ENCODE assay signal across 11 cellular contexts in the genomic region with DNA sequence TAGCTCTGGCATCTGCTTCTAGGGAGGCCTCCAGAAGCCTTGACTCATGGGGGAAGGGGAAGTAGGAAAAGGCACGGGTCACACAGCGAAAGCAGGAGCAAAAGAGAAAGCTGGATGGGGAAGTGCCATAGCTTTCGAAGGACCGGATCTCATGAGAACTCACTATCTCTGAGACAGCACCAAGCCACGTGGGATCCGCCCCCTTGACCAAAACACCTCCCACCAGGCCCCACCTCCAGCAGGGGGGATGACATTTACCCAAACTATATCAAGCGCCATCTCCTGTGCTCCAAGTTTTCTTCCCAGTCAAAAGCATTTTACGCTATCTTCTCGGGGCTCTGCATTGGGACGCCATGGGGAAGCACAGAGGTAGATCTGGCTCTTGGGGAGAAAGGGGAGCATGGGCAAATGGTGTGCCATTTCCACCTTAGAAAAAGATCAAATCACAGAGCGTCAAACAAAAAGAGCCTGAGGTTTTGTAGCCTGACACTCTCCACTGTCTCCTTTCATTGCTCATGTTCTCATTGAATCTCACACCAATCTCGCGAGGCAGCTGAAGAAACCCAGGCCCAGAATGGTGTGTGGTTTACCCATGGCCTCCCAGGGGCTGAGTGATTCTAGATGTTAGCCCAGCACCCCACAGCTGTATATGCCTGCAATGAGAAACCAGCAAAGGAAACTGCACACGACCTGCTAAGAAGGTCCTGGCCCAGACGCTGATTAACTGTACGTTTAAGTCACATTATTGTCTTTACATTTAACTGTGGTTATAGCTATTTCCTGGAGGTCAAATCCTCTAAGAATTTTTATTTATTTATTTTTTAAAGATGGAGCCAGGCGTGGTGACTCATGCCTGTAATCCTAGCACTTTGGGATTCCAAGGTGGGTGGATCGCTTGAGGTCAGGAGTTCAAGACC. TPM values are rescaled to one million over a fixed set of nuclear protein-coding genes. Genes with fewer than 3 reads are reported as not detected.
A peak's percentile ranks its signal among the peaks of the same experiment; 100 is the strongest.
DNase-seq lines count a peak whose midpoint lies in the region; ATAC-seq and TF ChIP-seq lines count a peak whose summit lies in the region.
"Had no signal": no experiment of that assay in that cellular context is flagged by ENCODE, and none has a peak within 500 bp of the region (broad histone marks: within the 10 kb centered on the region; RNA-seq: fewer than 3 reads in every experiment).

No MANE protein-coding gene starts in this region.

- H4K20me1 ChIP-seq in HCT116 (ENCODE audit: insufficient read depth), result no peaks in the 10 kb centered on the region

- no peak for TF ChIP-seq RAD21 in HCT116 (IDR thresholded peaks at IDR 0.05; ENCODE audit: low read depth)

- no peak for DNase-seq in HCT116 (ENCODE audit: low read depth, low spot score)
- peak; percentile 85 to 86 for DNase-seq in SJSA1 (ENCODE audit: low read depth in 1 of 2, low spot score in 2 of 2)
- DNase-seq in globus pallidus (ENCODE audit: low spot score), result peak; percentile 59
- peak; percentile 37 for DNase-seq in retinal pigment epithelial cell (ENCODE audit: low read depth)
- no peak for DNase-seq in activated T-cell treated with anti-CD3 and anti-CD28 coated beads, Interleukin-2, amount 50 U/mL, for 1 hour
- DNase-seq in activated CD4-positive, CD25-positive, alpha-beta regulatory T cell (lab: John Stamatoyannopoulos, UW), result no peak
- no peak for DNase-seq in cerebellar cortex (ENCODE audit: low spot score)
- DNase-seq in stimulated activated naive CD4-positive, alpha-beta T cell treated with Interleukin-2 at 50 U/mL for 16 hours (lab: John Stamatoyannopoulos, UW), result no peak
- DNase-seq: Karpas-422; stimulated activated CD4-positive, alpha-beta T cell treated with anti-CD3 and anti-CD28 coated beads, Interleukin-2, amount 100 ng/mL, for 48 hours had no signal

- no peak for TF ChIP-seq POLR2A in HCT116 (IDR thresholded peaks at IDR 0.05; ENCODE audit: borderline replicate concordance, extremely low read depth, insufficient read depth, insufficient read length)

- no peaks in the 10 kb centered on the region for H3K27me3 ChIP-seq in HCT116 (ENCODE audit: insufficient read depth, low read length)
- no peaks in the 10 kb centered on the region for H3K27me3 ChIP-seq in SJSA1 (replicated peaks)

- ATAC-seq in HCT116, result peak; percentile 69
- ATAC-seq: Panc1 had no signal

- BruUV-seq in HCT116 (replicated peaks; lab: Mats Ljungman, UMichigan), result no TSS peak

- H3K9me2 ChIP-seq in HCT116 (ENCODE audit: insufficient read depth), result no peaks in the 10 kb centered on the region

- CTCF ChIA-PET in HCT116 (lab: Charles Lee), result no interaction called here

- H3K9me3 ChIP-seq in HCT116 (ENCODE audit: control insufficient read depth in 1 of 2, insufficient read depth in 1 of 2, low read depth in 1 of 2, low read length in 2 of 2) (no peaks in the 10 kb centered on the region), SJSA1 (replicated peaks) (no peaks in the 10 kb centered on the region)

- no peak overlapping the region for H3K4me2 ChIP-seq in HCT116 (ENCODE audit: low read length)

- H3K27ac ChIP-seq in HCT116 (ENCODE audit: low read depth, low read length) (no peak overlapping the region), SJSA1 (peak overlapping the region; percentile 54)

- RAD21 ChIA-PET in HCT116 (lab: Charles Lee; ENCODE audit: low non-redundant PET in 1 of 2, low total read pairs in 2 of 2, uncharacterized antibody in 2 of 2, unreplicated experiment in 2 of 2), result no interaction called here

- H3K4me1 ChIP-seq in HCT116 (ENCODE audit: control insufficient read depth in 1 of 2, insufficient read depth in 2 of 2, low read length in 2 of 2) (peaks cover 0 to 6% of the 10 kb centered on the region in 2 experiments; a peak in 2 of 4 replicates), SJSA1 (replicated peaks) (peaks cover 20% of the 10 kb centered on the region)

- H3K9ac ChIP-seq in HCT116 (ENCODE audit: low read length), result no peak overlapping the region

- no peaks in the 10 kb centered on the region for H3K36me3 ChIP-seq in HCT116 (ENCODE audit: control insufficient read depth in 1 of 2, insufficient read depth in 2 of 2, low read length in 2 of 2)
- no peaks in the 10 kb centered on the region for H3K36me3 ChIP-seq in SJSA1

- H3K4me3 ChIP-seq in HCT116 (replicated peaks in 1 of 2; ENCODE audit: low read depth in 1 of 2, low read length in 2 of 2) (no peak overlapping the region), SJSA1 (no peak overlapping the region), retinal pigment epithelial cell (ENCODE audit: low read length) (no peak overlapping the region)

- no peaks in the 10 kb centered on the region for H3K79me2 ChIP-seq in HCT116 (ENCODE audit: insufficient read depth, low read length)

- POLR2A ChIA-PET in HCT116 (lab: Charles Lee), result no interaction called here

- H2AFZ ChIP-seq in HCT116 (ENCODE audit: low read depth, low read length, poor library complexity, severe bottlenecking), result no peak overlapping the region

- intact Hi-C loops in HCT116 (cut with micrococcal nuclease), result no loop called here

- TF ChIP-seq CTCF in HCT116 (IDR thresholded peaks at IDR 0.05 in 2 of 3, conservative IDR thresholded peaks at IDR 0.05 in 1 of 3; ENCODE audit: borderline replicate concordance in 1 of 3, insufficient read depth in 1 of 3, low read depth in 2 of 3, low read length in 2 of 3) (no peak), retinal pigment epithelial cell (conservative IDR thresholded peaks at IDR 0.05; ENCODE audit: low read depth, low read length) (no peak)

TF ChIP-seq in HCT116, 20 proteins besides CTCF, POLR2A, EP300 and RAD21:
- TF ChIP-seq JUND (IDR thresholded peaks at IDR 0.05) (no peak), EZH2phosphoT487 (IDR thresholded peaks at IDR 0.05; ENCODE audit: borderline replicate concordance) (no peak), POLR2AphosphoS5 (IDR thresholded peaks at IDR 0.05; ENCODE audit: low read depth, low read length) (no peak)

RNA-seq across cellular contexts. Expression of gene OLAH, which starts 8.1 kb away (rescaled TPM):
- not detected for total RNA-seq in HCT116 (2021; ENCODE audit: unreplicated experiment)
- polyA plus RNA-seq in HCT116 (2012), result 0.35 and 0.43 TPM in 2 replicates
- 1.4 and 2.1 TPM in 2 replicates for total RNA-seq in SJSA1 (2014; rRNA removed; shearing (Covaris generic))

RNA-seq across cellular contexts. Expression of gene ACBD7, which starts 52.9 kb away (rescaled TPM):
- total RNA-seq in HCT116 (2021; ENCODE audit: unreplicated experiment), result 3.3 TPM
- polyA plus RNA-seq in HCT116 (2012), result 1.5 and 2.5 TPM in 2 replicates
- 7.3 and 9.1 TPM in 2 replicates for total RNA-seq in SJSA1 (2014; rRNA removed; shearing (Covaris generic))

Comparison
In these comparisons a context has a peak if more than half of its experiments do, and no peak if none do; other contexts are left out.
1. DNase-seq: peak in SJSA1 (2 of 2), globus pallidus (single experiment) and retinal pigment epithelial cell (single experiment); none in HCT116 (single experiment), activated T-cell treated with anti-CD3 and anti-CD28 coated beads, Interleukin-2, amount 50 U/mL, for 1 hour (single experiment), activated CD4-positive, CD25-positive, alpha-beta regulatory T cell (0 of 4), cerebellar cortex (single experiment) and stimulated activated naive CD4-positive, alpha-beta T cell treated with Interleukin-2 at 50 U/mL for 16 hours (single experiment).